In genomic region chr10:63700209-63700934, GRCh38 we compare ENCODE assay signal across 8 cellular contexts.
DNase-seq lines count a peak whose midpoint lies in the region; FAIRE-seq and TF ChIP-seq lines count a peak whose summit lies in the region.

No MANE protein-coding gene starts in this region.

- CTCF ChIA-PET in endothelial cell of umbilical vein (lab: Charles Lee) = interaction anchor here (0.6 to 2.2 kb wide), 8 partner anchors 12 to 70 kb away, joined by 3 to 11 read pairs (median 4); no protein-coding TSS in a partner anchor

- 33 to 42% (median 33%) methylated on average over 5 of the region's 5 CpGs for WGBS in small intestine, 3 donors

- H3K27ac ChIP-seq in endothelial cell of umbilical vein (ENCODE audit: insufficient read depth, low read depth, low read length) (peak overlapping the region; percentile 93), small intestine (ENCODE audit: low read depth in 1 of 2, low read length in 1 of 2) (peak overlapping the region in 1 of 2 donors; percentile 90)

- TF ChIP-seq POLR2A in endothelial cell of umbilical vein (IDR thresholded peaks at IDR 0.05; ENCODE audit: low read depth, low read length) = no peak

- dilution Hi-C loops in endothelial cell of umbilical vein (cut with MboI; ENCODE audit: extremely low pct_ligation_motif_present, low sequenced_read_pairs) = loop anchor here (25.0 kb wide), 1 partner anchor 488 kb away; no protein-coding TSS in a partner anchor

- TSS peak; percentile 93 for BruUV-seq in endothelial cell of umbilical vein (replicated peaks; lab: Mats Ljungman, UMichigan)

- H3K27me3 ChIP-seq in endothelial cell of umbilical vein (ENCODE audit: control insufficient read depth in 2 of 2, insufficient read depth in 2 of 2, low read length in 2 of 2) (no peaks in the 10 kb centered on the region), small intestine (ENCODE audit: control insufficient read depth in 2 of 2, insufficient read depth in 2 of 2, low read length in 2 of 2) (no peaks in the 10 kb centered on the region)

- H3K36me3 ChIP-seq in endothelial cell of umbilical vein (ENCODE audit: control insufficient read depth in 2 of 2, extremely low read depth in 1 of 2, insufficient read depth in 2 of 2, low read length in 2 of 2) = no peaks in the 10 kb centered on the region
- no peaks in the 10 kb centered on the region for H3K36me3 ChIP-seq in small intestine (ENCODE audit: control insufficient read depth in 2 of 2, insufficient read depth in 2 of 2, low read length in 2 of 2)

- intact Hi-C loops in endothelial cell of umbilical vein (cut with micrococcal nuclease) = no loop called here
- intact Hi-C loops in posterior vena cava (cut with DNase I) = loop anchor here in 1 of 2 donors (10.0 kb wide), 1 partner anchor 66 kb away; no protein-coding TSS in a partner anchor

- H3K4me1 ChIP-seq in endothelial cell of umbilical vein (ENCODE audit: control insufficient read depth, extremely low read depth, insufficient read depth, low read length) = peaks cover 27% of the 10 kb centered on the region
- H3K4me1 ChIP-seq in small intestine (ENCODE audit: control insufficient read depth in 2 of 2, insufficient read depth in 1 of 2, low read depth in 1 of 2, low read length in 1 of 2) = peaks cover 1 to 7% of the 10 kb centered on the region in 2 donors

- peak overlapping the region; percentile 64 for H2AFZ ChIP-seq in endothelial cell of umbilical vein (ENCODE audit: low read depth, low read length)

- TF ChIP-seq CTCF in endothelial cell of umbilical vein (IDR thresholded peaks at IDR 0.05; ENCODE audit: extremely low read depth in 1 of 2, insufficient read depth in 1 of 2, low read depth in 1 of 2, low read length in 2 of 2) = no peak

- DNase-seq in DMS53 (lab: John Stamatoyannopoulos, UW) = peak; percentile 74
- DNase-seq in NCI-H226 = peak; percentile 98
- peak; percentile 91 for DNase-seq in endothelial cell of umbilical vein (ENCODE audit: low read depth, low spot score)
- peak; percentile 88 for DNase-seq in posterior vena cava (ENCODE audit: low spot score)
- DNase-seq in NCI-H1436 treated with DMSO at 0.1 percent for 48 hours (lab: John Stamatoyannopoulos, UW) = no peak
- no peak for DNase-seq in small intestine
- DNase-seq in NK-92 treated with Interleukin-12 subunit alpha and Interleukin-12 subunit beta, amount 100 ng/mL, for 24 hours (lab: John Stamatoyannopoulos, UW) = no peak
- no peak for DNase-seq in midbrain (lab: John Stamatoyannopoulos, UW)

- H3K9me3 ChIP-seq in endothelial cell of umbilical vein (replicated peaks; ENCODE audit: control insufficient read depth, insufficient read depth, low read length) (no peaks in the 10 kb centered on the region), small intestine (ENCODE audit: control insufficient read depth, low read depth) (no peaks in the 10 kb centered on the region)

- H3K4me3 ChIP-seq in endothelial cell of umbilical vein (replicated peaks in 1 of 3; ENCODE audit: insufficient read depth in 1 of 3, low read depth in 1 of 3, low read length in 3 of 3) (no peak overlapping the region), small intestine (ENCODE audit: low read depth in 1 of 2, low read length in 2 of 2) (no peak overlapping the region)

- H3K9ac ChIP-seq in endothelial cell of umbilical vein (replicated peaks; ENCODE audit: extremely low read depth, insufficient read depth, low read length) = peak overlapping the region; percentile 56

- FAIRE-seq in endothelial cell of umbilical vein (lab: Jason Lieb, UNC) = peak; percentile 97
- FAIRE-seq in small intestine (lab: Jason Lieb, UNC) = no peak

- H3K4me2 ChIP-seq in endothelial cell of umbilical vein (ENCODE audit: insufficient read depth, low read length) = peak overlapping the region; percentile 53

- H3K79me2 ChIP-seq in endothelial cell of umbilical vein (ENCODE audit: control insufficient read depth, insufficient read depth, low read length) = no peaks in the 10 kb centered on the region

- H3K9me1 ChIP-seq in endothelial cell of umbilical vein (replicated peaks; ENCODE audit: control insufficient read depth, extremely low read depth, insufficient read depth, low read length) = no peaks in the 10 kb centered on the region

- H4K20me1 ChIP-seq in endothelial cell of umbilical vein (replicated peaks; ENCODE audit: control insufficient read depth, extremely low read depth, insufficient read depth, low read length) = no peaks in the 10 kb centered on the region

- POLR2A ChIA-PET in endothelial cell of umbilical vein (lab: Charles Lee) = no interaction called here

TF ChIP-seq in endothelial cell of umbilical vein, 7 proteins besides CTCF, POLR2A, EP300 and RAD21:
- TF ChIP-seq JUN (IDR thresholded peaks at IDR 0.05; ENCODE audit: borderline replicate concordance, insufficient read depth, insufficient read length, low read depth) (peak; percentile 63), FOS (IDR thresholded peaks at IDR 0.05; ENCODE audit: borderline replicate concordance, insufficient read depth, low read length) (peak; percentile 93), GATA2 (IDR thresholded peaks at IDR 0.05; ENCODE audit: insufficient read depth, insufficient read length, low read depth, low read length) (peak; percentile 74), POLR2AphosphoS5 (IDR thresholded peaks at IDR 0.05; ENCODE audit: insufficient read depth, low read depth, low read length) (no peak)

Comparison
In these comparisons a context has a peak if more than half of its experiments do, and no peak if none do; other contexts are left out.
1. DNase-seq: peak in DMS53 (single experiment), NCI-H226 (single experiment), endothelial cell of umbilical vein (single experiment) and posterior vena cava (single experiment); none in NCI-H1436 treated with DMSO at 0.1 percent for 48 hours (single experiment), small intestine (single experiment), NK-92 treated with Interleukin-12 subunit alpha and Interleukin-12 subunit beta, amount 100 ng/mL, for 24 hours (single experiment) and midbrain (single experiment).